In genomic region chr2:26907416-26907815, GRCh38 we compare ENCODE assay signal across 17 cellular contexts. TPM values are rescaled to one million over a fixed set of nuclear protein-coding genes. Genes with fewer than 3 reads are reported as not detected.
DNase-seq lines count a peak whose midpoint lies in the region; ATAC-seq and TF ChIP-seq lines count a peak whose summit lies in the region.
"Had no signal": no experiment of that assay in that cellular context is flagged by ENCODE, and none has a peak within 500 bp of the region (broad histone marks: within the 10 kb centered on the region; RNA-seq: fewer than 3 reads in every experiment).

No MANE protein-coding gene starts in this region.

- H3K36me3 ChIP-seq in cardiac muscle cell (no peaks in the 10 kb centered on the region), endodermal cell (ENCODE audit: control insufficient read depth, insufficient read depth, low read length) (no peaks in the 10 kb centered on the region)
- H3K36me3 ChIP-seq: BLaER1 treated with 17β-estradiol and CSF1 and Interleukin-3, amounts not matched to agents 10 nM and 100 nM had no signal

- H3K4me1 ChIP-seq in cardiac muscle cell (ENCODE audit: low read depth) (peaks cover 18% of the 10 kb centered on the region), endodermal cell (ENCODE audit: control insufficient read depth, insufficient read depth, low read length) (peaks cover 6% of the 10 kb centered on the region)
- H3K4me1 ChIP-seq: BLaER1 treated with 17β-estradiol and CSF1 and Interleukin-3, amounts not matched to agents 10 nM and 100 nM had no signal

- H3K27ac ChIP-seq in cardiac muscle cell (peak overlapping the region; percentile 4), endodermal cell (ENCODE audit: low read depth, low read length) (peak overlapping the region; percentile 14)
- H3K27ac ChIP-seq: 22Rv1; BLaER1 treated with 17β-estradiol and CSF1 and Interleukin-3, amounts not matched to agents 10 nM and 100 nM had no signal

- H3K27ac Mint-ChIP-seq in endodermal cell (no peak overlapping the region), osteocyte (ENCODE audit: unreplicated experiment) (no peak overlapping the region)
- H3K27ac Mint-ChIP-seq: CD4-positive, CD25-positive, alpha-beta regulatory T cell had no signal

- H3K9me3 ChIP-seq in cardiac muscle cell (ENCODE audit: low read depth) (no peaks in the 10 kb centered on the region), endodermal cell (ENCODE audit: control insufficient read depth, low read length) (no peaks in the 10 kb centered on the region)

- H3K4me3 Mint-ChIP-seq in endodermal cell (no peak overlapping the region), osteocyte (ENCODE audit: unreplicated experiment) (no peak overlapping the region)
- H3K4me3 Mint-ChIP-seq: CD4-positive, CD25-positive, alpha-beta regulatory T cell; H9 had no signal

- H3K9ac ChIP-seq in endodermal cell (ENCODE audit: extremely low read depth, low read length, poor library complexity, severe bottlenecking) = no peak overlapping the region
- H3K9ac ChIP-seq: BLaER1 treated with 17β-estradiol and CSF1 and Interleukin-3, amounts not matched to agents 10 nM and 100 nM had no signal

- H3K4me1 Mint-ChIP-seq in endodermal cell = peaks cover 12% of the 10 kb centered on the region
- H3K4me1 Mint-ChIP-seq in osteocyte (ENCODE audit: unreplicated experiment) = no peaks in the 10 kb centered on the region
- H3K4me1 Mint-ChIP-seq: CD4-positive, CD25-positive, alpha-beta regulatory T cell had no signal

- ATAC-seq in Right ventricle myocardium inferior = no peak
- no peak for ATAC-seq in HG03571 (IDR thresholded peaks at IDR 0.05; ENCODE audit: unreplicated experiment)
- no peak for ATAC-seq in esophagus mucosa

- H3K27me3 Mint-ChIP-seq in endodermal cell (ENCODE audit: insufficient read depth) = peaks cover 7% of the 10 kb centered on the region
- peaks cover 53% of the 10 kb centered on the region for H3K27me3 Mint-ChIP-seq in osteocyte (ENCODE audit: unreplicated experiment)

- no peaks in the 10 kb centered on the region for H3K36me3 Mint-ChIP-seq in endodermal cell (ENCODE audit: low read depth)
- no peaks in the 10 kb centered on the region for H3K36me3 Mint-ChIP-seq in osteocyte (ENCODE audit: unreplicated experiment)
- H3K36me3 Mint-ChIP-seq: CD4-positive, CD25-positive, alpha-beta regulatory T cell had no signal

- DNase-seq in cardiac muscle cell (ENCODE audit: low read depth in 1 of 2, low spot score in 1 of 2) (no peak), Right ventricle myocardium inferior (ENCODE audit: missing footprints) (no peak), endodermal cell (peak; percentile 32), osteocyte (ENCODE audit: extremely low spot score, unreplicated experiment) (peak; percentile 79), Ammon's horn (ENCODE audit: low spot score) (no peak), NCI-H187 (lab: John Stamatoyannopoulos, UW) (no peak)
- DNase-seq: CD4-positive, CD25-positive, alpha-beta regulatory T cell; DMS53; GF-D8; GOT3; H9; IMR-90 had no signal

- H3K27me3 ChIP-seq in cardiac muscle cell (no peaks in the 10 kb centered on the region), endodermal cell (ENCODE audit: control insufficient read depth, insufficient read depth, low read length, poor library complexity, severe bottlenecking) (no peaks in the 10 kb centered on the region)
- H3K27me3 ChIP-seq: BLaER1 treated with 17β-estradiol and CSF1 and Interleukin-3, amounts not matched to agents 10 nM and 100 nM had no signal

- WGBS in endodermal cell (ENCODE audit: insufficient coverage in 1 of 2, insufficient read length in 1 of 2), 2 experiments = 92 to 100% methylated on average over 3 to 7 of the region's 7 CpGs

- TF ChIP-seq CTCF in cardiac muscle cell (IDR thresholded peaks at IDR 0.05; ENCODE audit: low read depth, low read length) (no peak), endodermal cell (conservative IDR thresholded peaks at IDR 0.05) (no peak), osteocyte (IDR thresholded peaks at IDR 0.05) (no peak)

- intact Hi-C loops in Right ventricle myocardium inferior (cut with DNase I) = no loop called here

- H3K4me3 ChIP-seq in cardiac muscle cell = no peak overlapping the region
- no peak overlapping the region for H3K4me3 ChIP-seq in endodermal cell (ENCODE audit: low read length)
- H3K4me3 ChIP-seq: BLaER1 treated with 17β-estradiol and CSF1 and Interleukin-3, amounts not matched to agents 10 nM and 100 nM had no signal

- H3K9me3 Mint-ChIP-seq in endodermal cell (no peaks in the 10 kb centered on the region), osteocyte (ENCODE audit: unreplicated experiment) (peaks cover 11% of the 10 kb centered on the region)
- H3K9me3 Mint-ChIP-seq: H9 had no signal

RNA-seq across cellular contexts. Expression of gene DPYSL5, which starts 59.5 kb away (rescaled TPM):
- 4.1 and 4.5 TPM in 2 replicates for total RNA-seq in cardiac muscle cell
- polyA plus RNA-seq in cardiac muscle cell = 3.7 and 5.6 TPM in 2 replicates
- total RNA-seq in Right ventricle myocardium inferior = not detected
- 1 to 10 TPM; 3.1 to 3.5 TPM for total RNA-seq in endodermal cell
- 115 TPM for polyA plus RNA-seq in endodermal cell (2013, experiment 1 of 2)
- 106 TPM for polyA plus RNA-seq in endodermal cell (2013, experiment 2 of 2)
- 0.11 TPM in 1 of 2 replicates, not detected in the other for total RNA-seq in osteocyte
- not detected for total RNA-seq in esophagus mucosa
- total RNA-seq: CD4-positive, CD25-positive, alpha-beta regulatory T cell; HT-29; IMR-90 had no signal
- polyA plus RNA-seq: CD4-positive, CD25-positive, alpha-beta regulatory T cell; IMR-90 had no signal

Comparison
In these comparisons a context has a peak if more than half of its experiments do, and no peak if none do; other contexts are left out.
1. DNase-seq: peak in endodermal cell (single experiment) and osteocyte (single experiment); none in cardiac muscle cell (0 of 2), Right ventricle myocardium inferior (single experiment), Ammon's horn (single experiment) and NCI-H187 (0 of 2).